ENCODE assay signal across 15 cellular contexts in the genomic region with DNA sequence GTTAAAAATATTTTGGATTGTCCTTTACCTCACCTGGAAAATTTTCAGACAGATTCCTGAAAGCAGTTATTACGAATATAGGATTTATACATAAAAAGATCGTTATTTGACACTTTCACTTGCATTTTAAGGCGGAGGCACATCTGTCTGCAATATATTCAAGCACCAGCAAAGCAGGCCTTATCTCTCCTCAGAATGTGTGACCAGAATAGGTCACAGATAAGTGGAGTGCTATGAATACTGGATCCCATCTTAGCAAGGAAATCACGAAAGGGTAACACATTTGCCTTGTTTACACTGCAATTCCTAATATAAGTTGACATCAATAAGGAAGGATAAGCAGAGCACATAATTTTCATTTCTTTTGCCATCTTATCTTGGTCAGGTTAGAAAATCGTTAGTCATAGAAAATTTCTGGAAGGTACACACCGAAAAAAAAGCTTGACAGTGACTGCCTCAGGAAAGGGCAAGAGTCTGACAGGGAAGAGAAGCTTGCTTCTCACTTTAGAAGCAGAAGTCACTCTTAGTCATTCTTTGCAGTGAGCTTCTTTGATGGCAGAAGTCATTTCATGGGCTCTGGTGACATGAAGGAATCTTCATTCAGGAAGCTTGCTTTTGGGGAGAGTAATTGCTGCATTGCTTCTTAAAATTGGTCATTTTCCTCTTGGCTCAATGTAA.
DNase-seq lines count a peak whose midpoint lies in the region; ATAC-seq and TF ChIP-seq lines count a peak whose summit lies in the region.
"Had no signal": no experiment of that assay in that cellular context is flagged by ENCODE, and none has a peak within 500 bp of the region (broad histone marks: within the 10 kb centered on the region; RNA-seq: fewer than 3 reads in every experiment).

No MANE protein-coding gene starts in this region.

- H3K36me3 Mint-ChIP-seq in T-cell (no peaks in the 10 kb centered on the region), neural progenitor cell (no peaks in the 10 kb centered on the region)

- BruUV-seq in PC-3 (replicated peaks; lab: Mats Ljungman, UMichigan), result no TSS peak

- H3K9me2 ChIP-seq in PC-3 (replicated peaks; ENCODE audit: low read length) (no peaks in the 10 kb centered on the region), hepatocyte (replicated peaks; ENCODE audit: insufficient read depth) (no peaks in the 10 kb centered on the region)

- H3K79me2 ChIP-seq in PC-3 (ENCODE audit: low read length) (no peaks in the 10 kb centered on the region), hepatocyte (no peaks in the 10 kb centered on the region), neural progenitor cell (ENCODE audit: low read depth) (no peaks in the 10 kb centered on the region)

- no peak overlapping the region for H3K4me3 ChIP-seq in heart right ventricle
- no peak overlapping the region for H3K4me3 ChIP-seq in PC-3 (ENCODE audit: low read length)
- H3K4me3 ChIP-seq in hepatocyte, result no peak overlapping the region
- H3K4me3 ChIP-seq in neural progenitor cell, result no peak overlapping the region
- H3K4me3 ChIP-seq: HAP-1 had no signal

- intact Hi-C loops in left ventricle myocardium superior (cut with micrococcal nuclease), result no loop called here
- intact Hi-C loops in heart right ventricle (cut with DNase I), result no loop called here
- intact Hi-C loops in PC-3 (cut with micrococcal nuclease), result no loop called here

- ATAC-seq in left ventricle myocardium superior, result peak; percentile 80
- ATAC-seq in heart right ventricle, result no peak
- ATAC-seq in PC-3, result peak; percentile 25; the same call in 1 of the 2 replicates
- ATAC-seq in T-cell (replicated peaks in 1 of 4), result no peak

- no peaks in the 10 kb centered on the region for H3K36me3 ChIP-seq in heart right ventricle
- no peaks in the 10 kb centered on the region for H3K36me3 ChIP-seq in PC-3 (ENCODE audit: low read depth, low read length)
- H3K36me3 ChIP-seq in hepatocyte (replicated peaks; ENCODE audit: insufficient read depth, low read depth), result no peaks in the 10 kb centered on the region
- no peaks in the 10 kb centered on the region for H3K36me3 ChIP-seq in neural progenitor cell
- H3K36me3 ChIP-seq: HAP-1 had no signal

- H3K27me3 ChIP-seq in heart right ventricle (no peaks in the 10 kb centered on the region), PC-3 (ENCODE audit: low read length) (no peaks in the 10 kb centered on the region), hepatocyte (no peaks in the 10 kb centered on the region), neural progenitor cell (no peaks in the 10 kb centered on the region)

- H3K9ac ChIP-seq in PC-3 (ENCODE audit: low read length), result no peak overlapping the region
- no peak overlapping the region for H3K9ac ChIP-seq in neural progenitor cell

- POLR2A ChIA-PET in PC-3 (lab: Charles Lee; ENCODE audit: unreplicated experiment) (interaction anchor here (0.7 kb wide), 1 partner anchor 300 kb away, joined by 4 read pairs; no protein-coding TSS in a partner anchor), T-cell (lab: Charles Lee) (no interaction called here)

- H3K27ac Mint-ChIP-seq in T-cell (no peak overlapping the region), neural progenitor cell (no peak overlapping the region)
- H3K27ac Mint-ChIP-seq: CD4-positive, alpha-beta T cell had no signal

- H3F3A ChIP-seq in PC-3 (ENCODE audit: low read length, unreplicated experiment) (no peaks in the 10 kb centered on the region), neural progenitor cell (ENCODE audit: low read depth) (no peaks in the 10 kb centered on the region)

- H3K4me2 ChIP-seq in PC-3 (ENCODE audit: low read length), result 0 out of 2 replicates have a peak overlapping the region, but pooled peaks have one; percentile 32
- H3K4me2 ChIP-seq in hepatocyte, result peak overlapping the region; percentile 52
- no peak overlapping the region for H3K4me2 ChIP-seq in neural progenitor cell

- H3K4me1 ChIP-seq in heart right ventricle, result peaks cover 0 to 29% (median 11%) of the 10 kb centered on the region in 9 donors
- H3K4me1 ChIP-seq in PC-3 (ENCODE audit: insufficient read depth, low read length), result peaks cover 28% of the 10 kb centered on the region
- H3K4me1 ChIP-seq in hepatocyte (ENCODE audit: insufficient read depth), result peaks cover 34% of the 10 kb centered on the region
- H3K4me1 ChIP-seq in neural progenitor cell, result peaks cover under 1% of the 10 kb centered on the region
- H3K4me1 ChIP-seq: HAP-1 had no signal

- CTCF ChIA-PET in PC-3 (lab: Charles Lee), result interaction anchor here (1.6 kb wide), 1 partner anchor 98 kb away, joined by 7 read pairs; a partner anchor contains a TSS
- CTCF ChIA-PET in T-cell (lab: Charles Lee), result interaction anchor here in 1 of 2 donors (0.6 kb wide), 1 partner anchor 98 kb away, joined by 4 read pairs; a partner anchor contains a TSS

- DNase-seq in left ventricle myocardium superior (no peak), heart right ventricle (no peak), PC-3 (peak; percentile 49), hepatocyte (ENCODE audit: low spot score) (no peak), T-cell (no peak), neural progenitor cell (ENCODE audit: low spot score) (no peak)
- no peak for DNase-seq in stimulated activated naive CD4-positive, alpha-beta T cell (lab: John Stamatoyannopoulos, UW)
- DNase-seq: CD4-positive, alpha-beta T cell; GF-D8; Karpas-422; MM.1S; NCI-H1436 treated with DMSO at 0.1 percent for 48 hours; NCI-H2081; NCI-H524 had no signal

- WGBS in heart right ventricle, 2 donors, result 33 to 43% methylated on average over 6 of the region's 6 CpGs
- 41% methylated on average over 6 of the region's 6 CpGs for WGBS in hepatocyte (ENCODE audit: low lambda C conversion rate, missing lambda C conversion rate)

- H3K4me3 Mint-ChIP-seq in T-cell (no peak overlapping the region), neural progenitor cell (no peak overlapping the region)
- H3K4me3 Mint-ChIP-seq: CD4-positive, alpha-beta T cell had no signal

- no peaks in the 10 kb centered on the region for H3K9me3 Mint-ChIP-seq in T-cell
- peaks cover 4% of the 10 kb centered on the region for H3K9me3 Mint-ChIP-seq in neural progenitor cell
- H3K9me3 Mint-ChIP-seq: CD4-positive, alpha-beta T cell had no signal

- H2AFZ ChIP-seq in PC-3 (ENCODE audit: low read length) (no peak overlapping the region), hepatocyte (no peak overlapping the region), neural progenitor cell (replicated peaks) (no peak overlapping the region)

- TF ChIP-seq CTCF in heart right ventricle (IDR thresholded peaks at IDR 0.05), result no peak
- TF ChIP-seq CTCF in PC-3 (conservative IDR thresholded peaks at IDR 0.05; ENCODE audit: low read depth, low read length), result no peak
- TF ChIP-seq CTCF in hepatocyte (IDR thresholded peaks at IDR 0.05; ENCODE audit: poor library complexity), result no peak
- TF ChIP-seq CTCF in neural progenitor cell (IDR thresholded peaks at IDR 0.05), result no peak

- H3K4me1 Mint-ChIP-seq in T-cell (peaks cover 2 to 7% (median 3%) of the 10 kb centered on the region in 3 donors), neural progenitor cell (peaks cover 6% of the 10 kb centered on the region)

- H4K20me1 ChIP-seq in PC-3 (ENCODE audit: low read length) (no peaks in the 10 kb centered on the region), hepatocyte (ENCODE audit: insufficient read depth, poor library complexity, severe bottlenecking) (no peaks in the 10 kb centered on the region), neural progenitor cell (ENCODE audit: low read depth) (no peaks in the 10 kb centered on the region)

- H3K27ac ChIP-seq in heart right ventricle (peak overlapping the region in 3 of 10 donors; percentile 6 to 34 (median 12)), PC-3 (ENCODE audit: low read length) (peak overlapping the region; percentile 33), hepatocyte (peak overlapping the region; percentile 67), neural progenitor cell (no peak overlapping the region)

- H3K27me3 Mint-ChIP-seq in T-cell (peaks cover 3% of the 10 kb centered on the region in 2 donors), neural progenitor cell (ENCODE audit: insufficient read depth, low read depth) (peaks cover 3% of the 10 kb centered on the region)

- H3K9me3 ChIP-seq in heart right ventricle (no peaks in the 10 kb centered on the region), PC-3 (ENCODE audit: low read length) (no peaks in the 10 kb centered on the region), hepatocyte (ENCODE audit: low read depth) (no peaks in the 10 kb centered on the region), neural progenitor cell (ENCODE audit: low read depth) (no peaks in the 10 kb centered on the region)
- H3K9me3 ChIP-seq: HAP-1 had no signal

Comparison
In these comparisons a context has a peak if more than half of its experiments do, and no peak if none do; other contexts are left out.
1. ATAC-seq: peak in left ventricle myocardium superior (single experiment) and PC-3 (single experiment); none in heart right ventricle (0 of 8) and T-cell (0 of 4).